In the genomic region with DNA sequence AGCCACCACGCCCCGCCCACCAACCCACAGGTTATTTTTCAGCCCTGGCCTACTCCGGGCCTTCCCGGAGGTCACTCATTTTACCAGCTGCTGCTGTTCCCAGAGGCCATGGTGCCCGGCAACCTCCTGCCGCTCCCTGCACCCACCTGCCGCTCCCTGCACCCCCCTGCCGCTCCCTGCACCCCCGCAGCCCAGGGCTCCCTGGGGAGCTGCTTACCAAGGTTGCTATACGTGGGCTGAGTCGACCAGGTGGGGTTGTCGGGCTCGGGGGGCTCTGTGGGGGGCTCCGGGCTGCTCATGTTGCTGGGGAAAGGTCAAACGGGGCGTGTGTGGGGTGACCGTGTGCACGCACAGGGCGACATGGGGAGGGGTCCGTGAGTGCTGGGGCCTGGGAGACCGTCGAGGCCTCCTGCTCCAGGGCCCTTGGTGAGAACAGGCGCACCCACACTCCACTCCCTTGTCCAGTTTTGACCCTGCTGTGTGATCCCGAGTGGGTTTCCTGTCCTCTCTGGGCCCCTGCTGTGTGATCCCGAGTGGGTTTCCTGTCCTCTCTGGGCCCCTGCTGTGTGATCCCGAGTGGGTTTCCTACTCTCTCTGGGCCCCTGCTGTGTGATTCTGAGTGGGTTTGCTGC, we compare ENCODE assay signal across 1 cellular context.
TF ChIP-seq lines count a peak whose summit lies in the region.

No MANE protein-coding gene starts in this region.

TF ChIP-seq in HepG2, 621 proteins besides CTCF, POLR2A, EP300 and RAD21:
- TF ChIP-seq ZNF101 (CRISPR knock-in tag; IDR thresholded peaks at IDR 0.05; ENCODE audit: borderline replicate concordance, low read depth) (no peak), ZNF768 (CRISPR knock-in tag; IDR thresholded peaks at IDR 0.05) (peak; percentile 92)
TF ChIP-seq in HepG2: peak in this region for 1.
